Comparison of ENCODE assay signal across 28 cellular contexts in genomic region chr3:181860243-181860642, GRCh38.
"Had no signal": no experiment of that assay in that cellular context is flagged by ENCODE, and none has a peak within 500 bp of the region (broad histone marks: within the 10 kb centered on the region; RNA-seq: fewer than 3 reads in every experiment).

No MANE protein-coding gene starts in this region.

- H3K9ac ChIP-seq: parathyroid adenoma had no signal

- H3K36me3 ChIP-seq: left lung, lower lobe of right lung, right atrium auricular region, spleen, suprapubic skin, tibial artery, upper lobe of right lung had no signal

- H3K4me1 Mint-ChIP-seq: central memory CD8-positive, alpha-beta T cell; naive thymus-derived CD8-positive, alpha-beta T cell had no signal

- H3K4me3 ChIP-seq: left lung, lower lobe of right lung, psoas muscle, right atrium auricular region, spleen, suprapubic skin, tibial artery, upper lobe of right lung had no signal

- H3K36me3 Mint-ChIP-seq: activated CD4-positive, alpha-beta memory T cell treated with anti-CD3 and anti-CD28 coated beads for 36 hours; activated naive CD8-positive, alpha-beta T cell; naive thymus-derived CD8-positive, alpha-beta T cell had no signal

- H3K9me3 Mint-ChIP-seq: activated CD4-positive, alpha-beta memory T cell treated with anti-CD3 and anti-CD28 coated beads for 36 hours; neural crest cell; T-helper 1 cell treated with Interleukin-12 subunit alpha and Interleukin-12 subunit beta and Interleukin-4 antibody, amounts not matched to agents 30 μg/mL and 1 μg/mL, for 36 hours had no signal

- ATAC-seq: activated CD4-positive, CD25-positive, alpha-beta regulatory T cell treated with anti-CD3 and anti-CD28 coated beads, Interleukin-2, amount 50 U/mL, for 24 hours; left lung; lower lobe of right lung; naive thymus-derived CD8-positive, alpha-beta T cell; psoas muscle; upper lobe of right lung had no signal

- H3K27me3 ChIP-seq: right atrium auricular region, spleen, suprapubic skin had no signal

- DNase-seq: activated CD4-positive, alpha-beta memory T cell treated with anti-CD3 and anti-CD28 coated beads for 36 hours; activated CD4-positive, alpha-beta T cell treated with anti-CD3 and anti-CD28 coated beads for 48 hours; activated naive CD4-positive, alpha-beta T cell; activated T-cell treated with anti-CD3 and anti-CD28 coated beads, Interleukin-2, amount 50 U/mL, for 48 hours; anterior cingulate cortex; dermis blood vessel endothelial cell; effector CD8-positive, alpha-beta T cell; kidney glomerular epithelial cell; left lung; lower lobe of right lung; mesenchymal stem cell; naive thymus-derived CD8-positive, alpha-beta T cell; occipital lobe; psoas muscle; spleen; stimulated activated naive CD4-positive, alpha-beta T cell; T-helper 9 cell; tibial artery; upper lobe of right lung had no signal

- H3K79me2 ChIP-seq: parathyroid adenoma had no signal

- H3K4me3 Mint-ChIP-seq: activated CD4-positive, alpha-beta memory T cell treated with anti-CD3 and anti-CD28 coated beads for 36 hours; activated naive CD8-positive, alpha-beta T cell; central memory CD8-positive, alpha-beta T cell; naive thymus-derived CD8-positive, alpha-beta T cell; neural crest cell; T-helper 1 cell treated with Interleukin-12 subunit alpha and Interleukin-12 subunit beta and Interleukin-4 antibody, amounts not matched to agents 30 μg/mL and 1 μg/mL, for 36 hours had no signal

- H3K27ac Mint-ChIP-seq: activated CD4-positive, alpha-beta memory T cell treated with anti-CD3 and anti-CD28 coated beads for 36 hours; activated naive CD8-positive, alpha-beta T cell; naive thymus-derived CD8-positive, alpha-beta T cell; T-helper 1 cell treated with Interleukin-12 subunit alpha and Interleukin-12 subunit beta and Interleukin-4 antibody, amounts not matched to agents 30 μg/mL and 1 μg/mL, for 36 hours had no signal

- H3K27me3 Mint-ChIP-seq: activated CD4-positive, alpha-beta memory T cell treated with anti-CD3 and anti-CD28 coated beads for 36 hours; activated naive CD8-positive, alpha-beta T cell; central memory CD8-positive, alpha-beta T cell had no signal

- H3K9me3 ChIP-seq: left lung, lower lobe of right lung, psoas muscle, right atrium auricular region, spleen, suprapubic skin, tibial artery, upper lobe of right lung had no signal

- H2AFZ ChIP-seq: parathyroid adenoma had no signal

- H3K4me1 ChIP-seq: left lung, lower lobe of right lung, parathyroid adenoma, psoas muscle, right atrium auricular region, spleen, suprapubic skin, tibial artery, upper lobe of right lung had no signal

- H3K27ac ChIP-seq: left lung, lower lobe of right lung, parathyroid adenoma, psoas muscle, right atrium auricular region, spleen, suprapubic skin, tibial artery, upper lobe of right lung, VCaP had no signal
